ENCODE assay signal across 10 cellular contexts in genomic region chr20:1800777-1801176, GRCh38.
DNase-seq lines count a peak whose midpoint lies in the region; ATAC-seq, FAIRE-seq and TF ChIP-seq lines count a peak whose summit lies in the region.
"Had no signal": no experiment of that assay in that cellular context is flagged by ENCODE, and none has a peak within 500 bp of the region (broad histone marks: within the 10 kb centered on the region; RNA-seq: fewer than 3 reads in every experiment).

No MANE protein-coding gene starts in this region.

- no peak overlapping the region for H3K4me3 Mint-ChIP-seq in CD14-positive monocyte
- H3K4me3 Mint-ChIP-seq: activated CD4-positive, alpha-beta memory T cell treated with anti-CD3 and anti-CD28 coated beads for 36 hours had no signal

- no peak for TF ChIP-seq RAD21 in HepG2 (CRISPR knock-in tag; IDR thresholded peaks at IDR 0.05)

- TF ChIP-seq CTCF in CD14-positive monocyte (IDR thresholded peaks at IDR 0.05) (peak; percentile 48), HepG2 (CRISPR knock-in tag; IDR thresholded peaks at IDR 0.05) (peak; percentile 21; the same call in 1 of the 2 replicates), lower leg skin (IDR thresholded peaks at IDR 0.05) (no peak), suprapubic skin (IDR thresholded peaks at IDR 0.05) (no peak)

- H3K4me1 ChIP-seq in adipocyte (ENCODE audit: control insufficient read depth, insufficient read depth, low read length) (peaks cover 18% of the 10 kb centered on the region), HepG2 (ENCODE audit: insufficient read depth, low read length) (peaks cover 24% of the 10 kb centered on the region; the same call in 1 of the 2 replicates), suprapubic skin (peaks cover 40% of the 10 kb centered on the region)

- H3K36me3 ChIP-seq in adipocyte (ENCODE audit: control insufficient read depth, insufficient read depth, low read length, severe bottlenecking) (no peaks in the 10 kb centered on the region), HepG2 (replicated peaks in 1 of 2; ENCODE audit: control insufficient read depth in 1 of 2, insufficient read depth in 2 of 2, low read length in 2 of 2) (no peaks in the 10 kb centered on the region), suprapubic skin (no peaks in the 10 kb centered on the region)

- no peak overlapping the region for H2AFZ ChIP-seq in HepG2 (ENCODE audit: low read length)

- TF ChIP-seq POLR2A in HepG2 (IDR thresholded peaks at IDR 0.05; ENCODE audit: insufficient read depth in 1 of 2, low read depth in 2 of 2, low read length in 2 of 2) (no peak), lower leg skin (IDR thresholded peaks at IDR 0.05) (no peak), suprapubic skin (IDR thresholded peaks at IDR 0.05) (no peak)

- H3K9me3 ChIP-seq in adipocyte (ENCODE audit: control insufficient read depth, low read length) = no peaks in the 10 kb centered on the region
- no peaks in the 10 kb centered on the region for H3K9me3 ChIP-seq in HepG2 (ENCODE audit: low read length)
- no peaks in the 10 kb centered on the region for H3K9me3 ChIP-seq in suprapubic skin

- H3K4me1 Mint-ChIP-seq in CD14-positive monocyte = peaks cover 52% of the 10 kb centered on the region

- TF ChIP-seq EP300 in HepG2 (IDR thresholded peaks at IDR 0.05; ENCODE audit: low read depth in 2 of 2, low read length in 2 of 2) (no peak), HepG2 (CRISPR knock-in tag; IDR thresholded peaks at IDR 0.05; ENCODE audit: borderline replicate concordance) (no peak), suprapubic skin (IDR thresholded peaks at IDR 0.05) (no peak)

- BruUV-seq in HepG2 (replicated peaks; lab: Mats Ljungman, UMichigan) = no TSS peak

- no peak overlapping the region for H3K4me3 ChIP-seq in adipocyte (ENCODE audit: low read length)
- H3K4me3 ChIP-seq in HepG2 (replicated peaks in 1 of 3; ENCODE audit: insufficient read depth in 1 of 3, low read depth in 2 of 3, low read length in 3 of 3) = no peak overlapping the region
- no peak overlapping the region for H3K4me3 ChIP-seq in lower leg skin (ENCODE audit: low read depth, poor library complexity, severe bottlenecking)
- H3K4me3 ChIP-seq in suprapubic skin = no peak overlapping the region

- H3K79me2 ChIP-seq in HepG2 (ENCODE audit: insufficient read depth, low read length) = no peaks in the 10 kb centered on the region

- H3K4me2 ChIP-seq in HepG2 (ENCODE audit: low read depth, low read length) = no peak overlapping the region

- H3K9ac ChIP-seq in adipocyte (ENCODE audit: low read length) (no peak overlapping the region), HepG2 (ENCODE audit: insufficient read depth, low read depth, low read length) (no peak overlapping the region)

- in situ Hi-C loops in HepG2 (cut with HindIII; ENCODE audit: extremely low pct_ligation_motif_present, low pct_unique_long_range_greater_than_20kb) = no loop called here

- H3K9me3 Mint-ChIP-seq in CD14-positive monocyte = peaks cover 0 to 5% (median 0%) of the 10 kb centered on the region in 7 donors
- H3K9me3 Mint-ChIP-seq: activated CD4-positive, alpha-beta memory T cell treated with anti-CD3 and anti-CD28 coated beads for 36 hours had no signal

- no peak overlapping the region for H3K27ac ChIP-seq in HepG2 (ENCODE audit: extremely low read length, insufficient read depth, low read length)
- no peak overlapping the region for H3K27ac ChIP-seq in suprapubic skin

- POLR2A ChIA-PET in HepG2 (lab: Yijun Ruan, JAX) = no interaction called here

- H3K36me3 Mint-ChIP-seq in CD14-positive monocyte = peaks cover 0 to 3% of the 10 kb centered on the region in 2 donors
- H3K36me3 Mint-ChIP-seq: activated CD4-positive, alpha-beta memory T cell treated with anti-CD3 and anti-CD28 coated beads for 36 hours had no signal

- CTCF ChIA-PET in HepG2 (lab: Yijun Ruan, JAX; ENCODE audit: low intra/inter-chr PET ratio, low total read pairs) = no interaction called here

- 42% methylated on average over 3 of the region's 3 CpGs for WGBS in HepG2 (ENCODE audit: low lambda C conversion rate)
- 28% methylated on average over 3 of the region's 3 CpGs for WGBS in lower leg skin, 2 donors
- 36% methylated on average over 3 of the region's 3 CpGs for WGBS in suprapubic skin

- H3K27me3 ChIP-seq in adipocyte (replicated peaks; ENCODE audit: control insufficient read depth, insufficient read depth, low read length) (no peaks in the 10 kb centered on the region), HepG2 (ENCODE audit: control insufficient read depth in 1 of 2, insufficient read depth in 2 of 2, low read length in 2 of 2) (no peaks in the 10 kb centered on the region), suprapubic skin (no peaks in the 10 kb centered on the region)

- FAIRE-seq in HepG2 (lab: Jason Lieb, UNC) = no peak

- DNase-seq in CD14-positive monocyte (ENCODE audit: low spot score) (no peak), M059J (ENCODE audit: low read depth) (peak; percentile 54), adipocyte (ENCODE audit: low read depth) (peak; percentile 44), HepG2 (ENCODE audit: low spot score) (no peak), cortex of kidney (lab: John Stamatoyannopoulos, UW) (no peak), lower leg skin (ENCODE audit: low spot score in 2 of 2) (no peak), NCI-H226 (no peak), suprapubic skin (ENCODE audit: low spot score in 2 of 2) (no peak)
- DNase-seq: activated CD4-positive, alpha-beta memory T cell treated with anti-CD3 and anti-CD28 coated beads for 36 hours; NCI-H2081 had no signal

- no peak overlapping the region for H3K27ac Mint-ChIP-seq in CD14-positive monocyte
- H3K27ac Mint-ChIP-seq: activated CD4-positive, alpha-beta memory T cell treated with anti-CD3 and anti-CD28 coated beads for 36 hours had no signal

- peaks cover 0 to 3% (median 2%) of the 10 kb centered on the region in 3 donors for H3K27me3 Mint-ChIP-seq in CD14-positive monocyte (ENCODE audit: low read depth in 3 of 3)

- H4K20me1 ChIP-seq in HepG2 (ENCODE audit: insufficient read depth, low read length) = no peaks in the 10 kb centered on the region

- intact Hi-C loops in CD14-positive monocyte (cut with micrococcal nuclease) (loop anchor here (5.0 kb wide), 3 partner anchors 42 to 72 kb away; no protein-coding TSS in a partner anchor), HepG2 (cut with micrococcal nuclease; ENCODE audit: unreplicated experiment) (no loop called here), lower leg skin (cut with DNase I; ENCODE audit: low total_unique reads) (no loop called here)

- no peak for ATAC-seq in HepG2

TF ChIP-seq in HepG2, 621 proteins besides CTCF, POLR2A, EP300 and RAD21:
- TF ChIP-seq ZNF317 (CRISPR knock-in tag; IDR thresholded peaks at IDR 0.05) = no peak
- no peak for TF ChIP-seq ZNF451 (CRISPR knock-in tag; IDR thresholded peaks at IDR 0.05)
- TF ChIP-seq ARNTL (CRISPR knock-in tag; IDR thresholded peaks at IDR 0.05) = no peak
- TF ChIP-seq STAG1 (CRISPR knock-in tag; IDR thresholded peaks at IDR 0.05) = 0 out of 2 replicates have a peak, but pooled peaks have one; percentile 10
- no peak for TF ChIP-seq ZMYM2 (CRISPR knock-in tag; IDR thresholded peaks at IDR 0.05)
- no peak for TF ChIP-seq NFKB2 (CRISPR knock-in tag; IDR thresholded peaks at IDR 0.05; ENCODE audit: borderline replicate concordance)
- no peak for TF ChIP-seq ZIK1 (CRISPR knock-in tag; IDR thresholded peaks at IDR 0.05; ENCODE audit: borderline replicate concordance, low read depth)
- TF ChIP-seq ZNF329 (CRISPR knock-in tag; IDR thresholded peaks at IDR 0.05; ENCODE audit: low read depth) = no peak
- TF ChIP-seq ZFYVE20 (CRISPR knock-in tag; IDR thresholded peaks at IDR 0.05; ENCODE audit: borderline replicate concordance, low read depth) = no peak
- peak; percentile 8; the same call in 1 of the 2 replicates for TF ChIP-seq SMC3 (IDR thresholded peaks at IDR 0.05; ENCODE audit: low read length)
- no peak for TF ChIP-seq JUN (CRISPR knock-in tag; IDR thresholded peaks at IDR 0.05)
- no peak for TF ChIP-seq NFATC3 (CRISPR knock-in tag; IDR thresholded peaks at IDR 0.05)
- TF ChIP-seq E2F1 (CRISPR knock-in tag; IDR thresholded peaks at IDR 0.05) = no peak
- no peak for TF ChIP-seq KLF13 (CRISPR knock-in tag; IDR thresholded peaks at IDR 0.05)
- TF ChIP-seq ARNT (IDR thresholded peaks at IDR 0.05) = no peak

Comparison
In these comparisons a context has a peak if more than half of its experiments do, and no peak if none do; other contexts are left out.
1. DNase-seq: peak in M059J (single experiment) and adipocyte (single experiment); none in CD14-positive monocyte (single experiment), HepG2 (single experiment), cortex of kidney (single experiment), lower leg skin (0 of 2), NCI-H226 (single experiment) and suprapubic skin (0 of 2).
2. CTCF ChIP-seq: peak in CD14-positive monocyte (single experiment) and HepG2 (single experiment); none in lower leg skin (0 of 3) and suprapubic skin (0 of 2).
3. intact Hi-C loops: an anchor here in CD14-positive monocyte (5.0 kb wide); none called in HepG2 and lower leg skin.